Comparison of ENCODE assay signal across 8 cellular contexts in the genomic region with DNA sequence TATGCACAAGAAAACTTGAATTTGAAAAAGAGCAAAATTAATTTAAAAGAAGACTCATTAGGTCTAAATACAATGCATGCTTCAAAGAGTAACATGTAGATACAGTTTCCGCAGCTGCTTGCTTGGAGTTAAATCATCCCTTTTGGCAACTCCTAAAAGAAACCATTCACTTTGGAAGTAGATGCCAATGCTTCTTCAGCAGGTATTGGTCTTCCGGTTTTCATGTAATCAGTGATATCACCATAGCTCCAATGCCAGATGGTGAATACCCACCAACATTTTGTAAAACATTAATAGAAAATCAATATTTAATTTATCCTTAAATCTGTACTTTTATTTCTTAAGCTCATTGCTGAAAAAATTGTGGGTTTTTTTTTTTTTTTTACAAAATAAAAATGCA.
"Had no signal": no experiment of that assay in that cellular context is flagged by ENCODE, and none has a peak within 500 bp of the region (broad histone marks: within the 10 kb centered on the region; RNA-seq: fewer than 3 reads in every experiment).

No MANE protein-coding gene starts in this region.

- ATAC-seq: GM12878 had no signal

- H3K4me3 ChIP-seq: GM12878 had no signal

- DNase-seq: GDM1, GF-D8 had no signal

- FAIRE-seq: G401.6, GM12878, GM12891, GM12892, GM18507, GM19239 had no signal
